ENCODE assay signal across 8 cellular contexts in the genomic region with DNA sequence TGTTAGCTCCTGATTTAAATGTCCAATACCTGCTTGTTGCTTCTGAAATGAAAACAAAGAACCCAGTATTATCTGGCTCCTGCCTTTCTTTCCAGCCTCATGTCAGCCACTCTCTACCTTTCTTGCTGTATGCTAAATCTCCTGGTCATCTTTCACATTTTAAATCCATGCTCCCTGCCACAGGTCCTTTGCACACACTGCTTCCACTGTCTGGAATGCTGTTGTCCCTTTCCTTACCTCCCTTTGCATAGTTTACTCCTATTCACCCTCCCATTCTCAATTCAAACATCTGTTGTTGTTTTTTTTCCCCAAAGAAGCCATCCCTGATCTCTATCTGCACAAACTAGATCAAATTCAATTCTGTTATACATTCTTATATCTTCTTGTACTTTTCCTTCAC.
"Had no signal": no experiment of that assay in that cellular context is flagged by ENCODE, and none has a peak within 500 bp of the region (broad histone marks: within the 10 kb centered on the region; RNA-seq: fewer than 3 reads in every experiment).

No MANE protein-coding gene starts in this region.

- H3K9me3 ChIP-seq: HAP-1 had no signal

- H3K4me3 ChIP-seq: GM23338, HAP-1 had no signal

- DNase-seq: H7, KG1 had no signal

- H3K27ac ChIP-seq: HL-60 had no signal

- H3K27me3 Mint-ChIP-seq: IgD-negative memory B cell had no signal

- H3K36me3 Mint-ChIP-seq: IgD-negative memory B cell had no signal

- H2AFZ ChIP-seq: GM23338 had no signal

- H3K4me3 Mint-ChIP-seq: GM23338, IgD-negative memory B cell had no signal

- H3K9me3 Mint-ChIP-seq: IgD-negative memory B cell had no signal

- H3K4me2 ChIP-seq: GM23338 had no signal

- ATAC-seq: GM23338, HCT116, HepG2 had no signal

- H3K36me3 ChIP-seq: HAP-1 had no signal

- H3K27ac Mint-ChIP-seq: GM23338, IgD-negative memory B cell had no signal

- FAIRE-seq: HepG2 had no signal

- H3K4me1 ChIP-seq: HAP-1 had no signal
